In genomic region chr11:30960387-30960992, GRCh38 we compare ENCODE assay signal across 8 cellular contexts.
DNase-seq lines count a peak whose midpoint lies in the region; ATAC-seq and TF ChIP-seq lines count a peak whose summit lies in the region.

No MANE protein-coding gene starts in this region.

- ATAC-seq in GM21528 (IDR thresholded peaks at IDR 0.05; ENCODE audit: low FRiP score, unreplicated experiment), result no peak

- H3K4me1 ChIP-seq in iPS DF 6.9 (ENCODE audit: control insufficient read depth, insufficient read depth, low read length) (no peaks in the 10 kb centered on the region), ascending aorta (no peaks in the 10 kb centered on the region)

- intact Hi-C loops in ascending aorta (cut with DNase I), result no loop called here

- H3K4me3 ChIP-seq in iPS DF 6.9 (ENCODE audit: low read length) (no peak overlapping the region), ascending aorta (no peak overlapping the region)

- H3K4me3 Mint-ChIP-seq in activated T-cell treated with anti-CD3 and anti-CD28 coated beads, Interleukin-2, amount 50 U/mL, for 24 hours, result no peak overlapping the region

- WGBS in iPS DF 6.9 (ENCODE audit: insufficient coverage, insufficient read length), result no CpG with 5 or more reads among the region's 2 CpGs

- TF ChIP-seq CTCF in ascending aorta (IDR thresholded peaks at IDR 0.05), result peak in 1 of 3 experiments; percentile 22

- H3K36me3 ChIP-seq in iPS DF 6.9 (ENCODE audit: control insufficient read depth, insufficient read depth, low read length) (no peaks in the 10 kb centered on the region), ascending aorta (no peaks in the 10 kb centered on the region)

- DNase-seq in DMS 273 treated with DMSO at 0.1 percent for 48 hours (lab: John Stamatoyannopoulos, UW), result peak; percentile 4
- DNase-seq in LHCN-M2 (ENCODE audit: low read depth), result peak; percentile 60
- DNase-seq in SHP77 treated with DMSO at 0.1 percent for 48 hours (lab: John Stamatoyannopoulos, UW), result peak; percentile 32
- peak; percentile 13 for DNase-seq in iPS DF 6.9 (ENCODE audit: low read depth, low spot score)
- DNase-seq in stimulated activated CD4-positive, alpha-beta T cell treated with anti-CD3 and anti-CD28 coated beads, Interleukin-2, amount 100 ng/mL, for 48 hours, result no peak
- no peak for DNase-seq in activated T-cell treated with anti-CD3 and anti-CD28 coated beads, Interleukin-2, amount 50 U/mL, for 24 hours
- DNase-seq in ascending aorta (ENCODE audit: low spot score in 2 of 2), result no peak

- H3K27me3 ChIP-seq in iPS DF 6.9 (ENCODE audit: control insufficient read depth, insufficient read depth, low read length), result no peaks in the 10 kb centered on the region
- no peaks in the 10 kb centered on the region for H3K27me3 ChIP-seq in ascending aorta

- no peaks in the 10 kb centered on the region for H3K9me3 ChIP-seq in iPS DF 6.9 (ENCODE audit: control insufficient read depth, insufficient read depth, low read length)
- no peaks in the 10 kb centered on the region for H3K9me3 ChIP-seq in ascending aorta

- H3K27me3 Mint-ChIP-seq in activated T-cell treated with anti-CD3 and anti-CD28 coated beads, Interleukin-2, amount 50 U/mL, for 24 hours, result no peaks in the 10 kb centered on the region

- no peaks in the 10 kb centered on the region for H3K9me3 Mint-ChIP-seq in activated T-cell treated with anti-CD3 and anti-CD28 coated beads, Interleukin-2, amount 50 U/mL, for 24 hours

- H3K36me3 Mint-ChIP-seq in activated T-cell treated with anti-CD3 and anti-CD28 coated beads, Interleukin-2, amount 50 U/mL, for 24 hours (ENCODE audit: low read depth), result no peaks in the 10 kb centered on the region

- H3K27ac Mint-ChIP-seq in activated T-cell treated with anti-CD3 and anti-CD28 coated beads, Interleukin-2, amount 50 U/mL, for 24 hours, result no peak overlapping the region

- H3K4me1 Mint-ChIP-seq in activated T-cell treated with anti-CD3 and anti-CD28 coated beads, Interleukin-2, amount 50 U/mL, for 24 hours (ENCODE audit: low read depth), result no peaks in the 10 kb centered on the region

- H3K27ac ChIP-seq in iPS DF 6.9 (ENCODE audit: low read length) (no peak overlapping the region), ascending aorta (no peak overlapping the region)

Comparison
In these comparisons a context has a peak if more than half of its experiments do, and no peak if none do; other contexts are left out.
1. DNase-seq: peak in DMS 273 treated with DMSO at 0.1 percent for 48 hours (single experiment), LHCN-M2 (single experiment), SHP77 treated with DMSO at 0.1 percent for 48 hours (single experiment) and iPS DF 6.9 (single experiment); none in stimulated activated CD4-positive, alpha-beta T cell treated with anti-CD3 and anti-CD28 coated beads, Interleukin-2, amount 100 ng/mL, for 48 hours (0 of 2), activated T-cell treated with anti-CD3 and anti-CD28 coated beads, Interleukin-2, amount 50 U/mL, for 24 hours (single experiment) and ascending aorta (0 of 2).